ENCODE assay signal across 21 cellular contexts in the genomic region with DNA sequence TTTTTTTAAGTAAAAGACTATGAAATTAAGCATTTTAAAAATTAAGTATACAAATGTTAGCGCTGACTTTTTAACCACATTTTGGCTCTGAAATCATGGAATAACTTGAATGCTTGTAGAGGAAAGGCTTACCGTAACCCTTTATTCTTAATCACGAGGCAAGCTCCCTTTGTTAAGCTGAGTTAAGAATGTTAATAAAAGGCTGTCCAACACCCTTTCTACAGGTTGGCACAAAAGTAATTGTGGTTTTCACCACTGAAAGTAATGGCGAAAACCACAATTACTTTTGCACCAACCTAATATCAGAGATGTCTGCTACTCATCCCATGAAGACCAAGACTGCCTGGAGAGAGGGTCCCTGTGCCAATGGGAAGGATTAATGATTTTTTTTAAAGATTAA.
DNase-seq lines count a peak whose midpoint lies in the region; ATAC-seq, FAIRE-seq and TF ChIP-seq lines count a peak whose summit lies in the region.
"Had no signal": no experiment of that assay in that cellular context is flagged by ENCODE, and none has a peak within 500 bp of the region (broad histone marks: within the 10 kb centered on the region; RNA-seq: fewer than 3 reads in every experiment).

No MANE protein-coding gene starts in this region.

- 0 out of 2 replicates have a peak overlapping the region, but pooled peaks have one; percentile 5 for H3K9ac ChIP-seq in SU-DHL-6 (ENCODE audit: low read length)

- H3K9me3 Mint-ChIP-seq in CD4-positive, CD25-positive, alpha-beta regulatory T cell = no peaks in the 10 kb centered on the region
- no peaks in the 10 kb centered on the region for H3K9me3 Mint-ChIP-seq in CD8-positive, alpha-beta T cell
- no peaks in the 10 kb centered on the region for H3K9me3 Mint-ChIP-seq in central memory CD8-positive, alpha-beta T cell
- H3K9me3 Mint-ChIP-seq: dendritic cell treated with granulocyte-macrophage colony-stimulating factor and Interleukin-4, amounts not matched to agents 40 ng/mL and 50 ng/mL, for 4 days had no signal

- no peaks in the 10 kb centered on the region for H3K9me2 ChIP-seq in SU-DHL-6 (replicated peaks; ENCODE audit: insufficient read depth, low read length)

- no peak for TF ChIP-seq CTCF in CD8-positive, alpha-beta T cell (IDR thresholded peaks at IDR 0.05)
- TF ChIP-seq CTCF in SU-DHL-6 (IDR thresholded peaks at IDR 0.05; ENCODE audit: insufficient read depth, low read length, poor library complexity, severe bottlenecking) = no peak
- no peak for TF ChIP-seq CTCF in pancreas (IDR thresholded peaks at IDR 0.05)

- peaks cover 50% of the 10 kb centered on the region for H3K79me2 ChIP-seq in SU-DHL-6 (ENCODE audit: insufficient read depth, low read length)

- no peaks in the 10 kb centered on the region for H4K20me1 ChIP-seq in SU-DHL-6 (ENCODE audit: low read depth, low read length)

- no peaks in the 10 kb centered on the region for H3K36me3 ChIP-seq in CD4-positive, CD25-positive, alpha-beta regulatory T cell (ENCODE audit: control insufficient read depth, insufficient read depth, low read length)
- H3K36me3 ChIP-seq in CD8-positive, alpha-beta T cell (ENCODE audit: insufficient read depth, low read length) = no peaks in the 10 kb centered on the region
- H3K36me3 ChIP-seq in SU-DHL-6 (ENCODE audit: low read length) (0 out of 2 replicates have a peak, but pooled peaks cover 8% of the 10 kb centered on the region), pancreas (no peaks in the 10 kb centered on the region)
- H3K36me3 ChIP-seq: brain microvascular endothelial cell, thoracic aorta had no signal

- H3K4me3 Mint-ChIP-seq in CD4-positive, CD25-positive, alpha-beta regulatory T cell = no peak overlapping the region
- peak overlapping the region; percentile 8 for H3K4me3 Mint-ChIP-seq in CD8-positive, alpha-beta T cell
- H3K4me3 Mint-ChIP-seq in central memory CD8-positive, alpha-beta T cell = peak overlapping the region; percentile 1
- H3K4me3 Mint-ChIP-seq: dendritic cell treated with granulocyte-macrophage colony-stimulating factor and Interleukin-4, amounts not matched to agents 40 ng/mL and 50 ng/mL, for 4 days had no signal

- no peak overlapping the region for H2AFZ ChIP-seq in SU-DHL-6 (ENCODE audit: low read depth, low read length, severe bottlenecking)

- POLR2A ChIA-PET in CD8-positive, alpha-beta T cell (lab: Charles Lee) = interaction anchor here (1.1 to 1.6 kb wide), 3 partner anchors 24 to 45 kb away, joined by 3 read pairs; no protein-coding TSS in a partner anchor

- FAIRE-seq in pancreas (lab: Jason Lieb, UNC) = no peak
- FAIRE-seq: TTC549 had no signal

- H3K27me3 ChIP-seq in CD4-positive, CD25-positive, alpha-beta regulatory T cell (ENCODE audit: control insufficient read depth, insufficient read depth, low read length) = no peaks in the 10 kb centered on the region
- no peaks in the 10 kb centered on the region for H3K27me3 ChIP-seq in CD8-positive, alpha-beta T cell (ENCODE audit: insufficient read depth, low read length)
- H3K27me3 ChIP-seq in SU-DHL-6 (ENCODE audit: low read length) (no peaks in the 10 kb centered on the region), pancreas (no peaks in the 10 kb centered on the region)
- H3K27me3 ChIP-seq: brain microvascular endothelial cell, foreskin keratinocyte, SJCRH30 had no signal

- no peak for DNase-seq in CD4-positive, CD25-positive, alpha-beta regulatory T cell
- DNase-seq in CD8-positive, alpha-beta T cell = no peak
- no peak for DNase-seq in central memory CD8-positive, alpha-beta T cell (ENCODE audit: low spot score in 2 of 2)
- DNase-seq in NAMALWA (ENCODE audit: low spot score) (no peak), midbrain (lab: John Stamatoyannopoulos, UW) (no peak), pancreas (no peak)
- DNase-seq: activated CD4-positive, alpha-beta T cell treated with anti-CD3 and anti-CD28 coated beads, Interleukin-2, amount 50 U/mL, for 4 hours; activated effector memory CD4-positive, alpha-beta T cell treated with Interleukin-2 at 50 U/mL for 16 hours; brain microvascular endothelial cell; DMS153; foreskin keratinocyte; hypothalamus; mammary epithelial cell; NCI-H1417 treated with DMSO at 0.1 percent for 48 hours; NCI-H526; SJCRH30 had no signal

- H3K36me3 Mint-ChIP-seq in CD4-positive, CD25-positive, alpha-beta regulatory T cell = peaks cover 15% of the 10 kb centered on the region
- H3K36me3 Mint-ChIP-seq in CD8-positive, alpha-beta T cell = peaks cover 19% of the 10 kb centered on the region
- H3K36me3 Mint-ChIP-seq in central memory CD8-positive, alpha-beta T cell (ENCODE audit: insufficient read depth) = peaks cover 18% of the 10 kb centered on the region

- intact Hi-C loops in CD8-positive, alpha-beta T cell (cut with DNase I, micrococcal nuclease) = no loop called here
- intact Hi-C loops in pancreas (cut with DNase I) = no loop called here

- H3K27ac ChIP-seq in CD4-positive, CD25-positive, alpha-beta regulatory T cell (ENCODE audit: insufficient read depth, low read length, poor library complexity, severe bottlenecking) = no peak overlapping the region
- H3K27ac ChIP-seq in CD8-positive, alpha-beta T cell (ENCODE audit: low read depth, low read length) = no peak overlapping the region
- H3K27ac ChIP-seq in SU-DHL-6 (ENCODE audit: low read depth, low read length) (peak overlapping the region; percentile 98), pancreas (no peak overlapping the region)
- H3K27ac ChIP-seq: brain microvascular endothelial cell, foreskin keratinocyte, SJCRH30, thoracic aorta had no signal

- peaks cover 65% of the 10 kb centered on the region for H3F3A ChIP-seq in SU-DHL-6 (ENCODE audit: insufficient read depth)

- peaks cover 61% of the 10 kb centered on the region for H3K4me1 ChIP-seq in CD4-positive, CD25-positive, alpha-beta regulatory T cell (ENCODE audit: control insufficient read depth, insufficient read depth, low read length, poor library complexity, severe bottlenecking)
- peaks cover 70% of the 10 kb centered on the region for H3K4me1 ChIP-seq in CD8-positive, alpha-beta T cell (ENCODE audit: insufficient read depth, low read length)
- peaks cover 15 to 44% (median 26%) of the 10 kb centered on the region in 3 donors for H3K4me1 ChIP-seq in pancreas

- H3K4me3 ChIP-seq in CD4-positive, CD25-positive, alpha-beta regulatory T cell (ENCODE audit: low read depth, low read length) = no peak overlapping the region
- H3K4me3 ChIP-seq in CD8-positive, alpha-beta T cell (ENCODE audit: low read depth, low read length) = no peak overlapping the region
- H3K4me3 ChIP-seq in SU-DHL-6 (ENCODE audit: insufficient read depth, low read length, poor library complexity, severe bottlenecking) = no peak overlapping the region
- H3K4me3 ChIP-seq in pancreas = no peak overlapping the region
- H3K4me3 ChIP-seq: SJCRH30, thoracic aorta had no signal

- CTCF ChIA-PET in CD8-positive, alpha-beta T cell (lab: Charles Lee) = interaction anchor here (1.1 to 1.3 kb wide), 4 partner anchors 45 to 71 kb away, joined by 3 to 6 read pairs (median 4); a partner anchor contains a TSS

- no peak for ATAC-seq in CD4-positive, CD25-positive, alpha-beta regulatory T cell (ENCODE audit: low read depth in 2 of 2)
- no peak for ATAC-seq in CD8-positive, alpha-beta T cell
- no peak for ATAC-seq in central memory CD8-positive, alpha-beta T cell (replicated peaks; ENCODE audit: extremely low read depth, poor library complexity, severe bottlenecking)
- ATAC-seq in GM18520 (IDR thresholded peaks at IDR 0.05; ENCODE audit: unreplicated experiment) (no peak), pancreas (no peak)
- ATAC-seq: foreskin keratinocyte had no signal

- peak overlapping the region in 2 of 3 donors; percentile 4 to 45 for H3K27ac Mint-ChIP-seq in CD4-positive, CD25-positive, alpha-beta regulatory T cell
- peak overlapping the region; percentile 75 for H3K27ac Mint-ChIP-seq in CD8-positive, alpha-beta T cell
- peak overlapping the region; percentile 98 for H3K27ac Mint-ChIP-seq in central memory CD8-positive, alpha-beta T cell (ENCODE audit: low read depth)
- H3K27ac Mint-ChIP-seq: dendritic cell treated with granulocyte-macrophage colony-stimulating factor and Interleukin-4, amounts not matched to agents 40 ng/mL and 50 ng/mL, for 4 days had no signal

- no peaks in the 10 kb centered on the region for H3K27me3 Mint-ChIP-seq in CD4-positive, CD25-positive, alpha-beta regulatory T cell
- H3K27me3 Mint-ChIP-seq in CD8-positive, alpha-beta T cell (ENCODE audit: low read depth) = no peaks in the 10 kb centered on the region
- no peaks in the 10 kb centered on the region for H3K27me3 Mint-ChIP-seq in central memory CD8-positive, alpha-beta T cell
- H3K27me3 Mint-ChIP-seq: dendritic cell treated with granulocyte-macrophage colony-stimulating factor and Interleukin-4, amounts not matched to agents 40 ng/mL and 50 ng/mL, for 4 days had no signal

- peak overlapping the region; percentile 27 for H3K4me2 ChIP-seq in SU-DHL-6 (ENCODE audit: low read depth, low read length, poor library complexity, severe bottlenecking)

- peaks cover 29 to 75% (median 53%) of the 10 kb centered on the region in 4 donors for H3K4me1 Mint-ChIP-seq in CD4-positive, CD25-positive, alpha-beta regulatory T cell
- H3K4me1 Mint-ChIP-seq in CD8-positive, alpha-beta T cell (ENCODE audit: low read depth) = peaks cover 73% of the 10 kb centered on the region
- H3K4me1 Mint-ChIP-seq in central memory CD8-positive, alpha-beta T cell = peaks cover 63% of the 10 kb centered on the region

- H3K9me3 ChIP-seq in CD4-positive, CD25-positive, alpha-beta regulatory T cell (ENCODE audit: control insufficient read depth in 2 of 2, low read length in 2 of 2) = no peaks in the 10 kb centered on the region
- H3K9me3 ChIP-seq in CD8-positive, alpha-beta T cell (ENCODE audit: low read length) = no peaks in the 10 kb centered on the region
- H3K9me3 ChIP-seq in SU-DHL-6 (ENCODE audit: insufficient read depth, low read length) = no peaks in the 10 kb centered on the region
- H3K9me3 ChIP-seq in pancreas = no peaks in the 10 kb centered on the region
- H3K9me3 ChIP-seq: SJCRH30, thoracic aorta had no signal

- 93 to 98% methylated on average over 4 of the region's 4 CpGs for WGBS in pancreas, 2 donors

Comparison
In these comparisons a context has a peak if more than half of its experiments do, and no peak if none do; other contexts are left out.
1. H3K27ac Mint-ChIP-seq: peak in every context shown above with its lines; median percentile 98 in central memory CD8-positive, alpha-beta T cell; 75 in CD8-positive, alpha-beta T cell; 24 in CD4-positive, CD25-positive, alpha-beta regulatory T cell.
2. H3K4me3 Mint-ChIP-seq: peak in CD8-positive, alpha-beta T cell (single experiment) and central memory CD8-positive, alpha-beta T cell (single experiment); none in CD4-positive, CD25-positive, alpha-beta regulatory T cell (0 of 4).